Comparison of ENCODE assay signal across 1 cellular context in genomic region chr9:13718539-13718938, GRCh38.
TF ChIP-seq lines count a peak whose summit lies in the region.

No MANE protein-coding gene starts in this region.

TF ChIP-seq in IMR-90, 13 proteins besides CTCF, POLR2A, EP300 and RAD21:
- TF ChIP-seq RFX5 (IDR thresholded peaks at IDR 0.05; ENCODE audit: low read depth, low read length) (no peak), SMC3 (IDR thresholded peaks at IDR 0.05; ENCODE audit: low read depth, low read length) (no peak), MXI1 (IDR thresholded peaks at IDR 0.05; ENCODE audit: borderline replicate concordance, low read depth, low read length) (no peak), ELK1 (IDR thresholded peaks at IDR 0.05; ENCODE audit: borderline replicate concordance, low read depth, low read length) (no peak), CEBPB (IDR thresholded peaks at IDR 0.05; ENCODE audit: low read depth, low read length) (no peak), BHLHE40 (IDR thresholded peaks at IDR 0.05; ENCODE audit: low read depth, low read length) (no peak), CHD1 (IDR thresholded peaks at IDR 0.05; ENCODE audit: low read depth, low read length) (no peak), USF2 (IDR thresholded peaks at IDR 0.05; ENCODE audit: low read depth, low read length) (no peak), NFE2L2 (IDR thresholded peaks at IDR 0.05; ENCODE audit: low read depth, low read length) (no peak), MAFK (IDR thresholded peaks at IDR 0.05; ENCODE audit: low read depth, low read length) (no peak), MAZ (IDR thresholded peaks at IDR 0.05; ENCODE audit: borderline replicate concordance, low read depth, low read length) (no peak), FOS (IDR thresholded peaks at IDR 0.05; ENCODE audit: low read depth, low read length) (no peak), RCOR1 (IDR thresholded peaks at IDR 0.05; ENCODE audit: insufficient replicate concordance, low read length) (no peak)
TF ChIP-seq in IMR-90: peak in this region for 0.
